Comparison of ENCODE assay signal across 12 cellular contexts in the genomic region with DNA sequence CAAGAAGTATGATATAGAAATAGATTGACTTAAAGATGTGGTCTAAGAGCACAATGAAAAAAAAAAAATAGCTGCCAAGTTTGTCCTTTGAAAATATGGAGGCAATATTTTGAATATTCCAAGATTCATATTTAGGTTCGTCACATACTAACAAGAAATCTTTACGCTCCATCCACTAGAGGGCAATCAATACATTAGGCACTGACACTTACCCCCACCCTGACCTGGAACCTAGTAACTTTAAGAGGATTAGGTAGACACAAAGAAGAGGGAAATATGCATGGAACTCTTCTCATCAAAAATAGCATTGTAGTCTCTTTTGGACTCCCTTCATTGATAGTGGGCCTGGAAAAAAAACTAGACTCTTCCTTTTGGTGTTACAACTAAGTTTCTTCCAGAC.
DNase-seq lines count a peak whose midpoint lies in the region; ATAC-seq and TF ChIP-seq lines count a peak whose summit lies in the region.
"Had no signal": no experiment of that assay in that cellular context is flagged by ENCODE, and none has a peak within 500 bp of the region (broad histone marks: within the 10 kb centered on the region; RNA-seq: fewer than 3 reads in every experiment).

No MANE protein-coding gene starts in this region.

- H3K9me3 ChIP-seq in SK-N-MC (ENCODE audit: low read depth, low read length) = no peaks in the 10 kb centered on the region
- H3K9me3 ChIP-seq in right lobe of liver = no peaks in the 10 kb centered on the region
- no peaks in the 10 kb centered on the region for H3K9me3 ChIP-seq in body of pancreas
- H3K9me3 ChIP-seq: ovary had no signal

- intact Hi-C loops in right lobe of liver (cut with DNase I) (no loop called here), body of pancreas (cut with DNase I) (no loop called here)

- TF ChIP-seq POLR2A in right lobe of liver (IDR thresholded peaks at IDR 0.05) (no peak), body of pancreas (IDR thresholded peaks at IDR 0.05) (no peak)

- H3K36me3 ChIP-seq in SK-N-MC (ENCODE audit: insufficient read depth, low read length) (no peaks in the 10 kb centered on the region), right lobe of liver (no peaks in the 10 kb centered on the region), body of pancreas (replicated peaks in 1 of 2; ENCODE audit: insufficient read depth in 1 of 2, low read depth in 2 of 2) (no peaks in the 10 kb centered on the region)
- H3K36me3 ChIP-seq: brain microvascular endothelial cell, ovary had no signal

- no peak overlapping the region for H3K27ac ChIP-seq in SK-N-MC
- no peak overlapping the region for H3K27ac ChIP-seq in right lobe of liver
- H3K27ac ChIP-seq in body of pancreas = no peak overlapping the region
- H3K27ac ChIP-seq: brain microvascular endothelial cell, ovary had no signal

- H3K4me1 ChIP-seq in right lobe of liver (peaks cover 0 to 5% (median 0%) of the 10 kb centered on the region in 4 donors), body of pancreas (no peaks in the 10 kb centered on the region)

- H3K27me3 ChIP-seq in right lobe of liver (no peaks in the 10 kb centered on the region), body of pancreas (no peaks in the 10 kb centered on the region)
- H3K27me3 ChIP-seq: brain microvascular endothelial cell, ovary had no signal

- DNase-seq in GM10248 (ENCODE audit: extremely low spot score) (no peak), SK-N-MC (ENCODE audit: low read depth, low spot score) (peak; percentile 14), right lobe of liver (no peak), body of pancreas (no peak), NCI-H2029 treated with DMSO at 0.1 percent for 48 hours (lab: John Stamatoyannopoulos, UW) (no peak), NCI-H1436 (lab: John Stamatoyannopoulos, UW) (no peak)
- DNase-seq in Jurkat, Clone E6-1 (ENCODE audit: low read depth, low spot score) = peak; percentile 25
- DNase-seq: activated CD4-positive, alpha-beta T cell treated with anti-CD3 and anti-CD28 coated beads for 48 hours; brain microvascular endothelial cell; NCI-H1436 treated with DMSO at 0.1 percent for 48 hours; ovary had no signal

- no peak overlapping the region for H3K4me3 ChIP-seq in Jurkat, Clone E6-1 (ENCODE audit: low read length)
- H3K4me3 ChIP-seq in SK-N-MC (no peak overlapping the region), right lobe of liver (no peak overlapping the region), body of pancreas (no peak overlapping the region)
- H3K4me3 ChIP-seq: ovary had no signal

- TF ChIP-seq CTCF in GM10248 (IDR thresholded peaks at IDR 0.05; ENCODE audit: control extremely low read depth, extremely low read depth, low read depth, missing control alignments) (peak; percentile 6), right lobe of liver (IDR thresholded peaks at IDR 0.05) (peak; percentile 22 to 52 (median 51)), body of pancreas (IDR thresholded peaks at IDR 0.05) (peak in 2 of 7 experiments; percentile 21 to 28)

- ATAC-seq in right lobe of liver = peak; percentile 48 to 65 (median 58)
- ATAC-seq in body of pancreas = no peak
- ATAC-seq in HG03097 (IDR thresholded peaks at IDR 0.05; ENCODE audit: low FRiP score, unreplicated experiment) = no peak

- H3K9ac ChIP-seq in SK-N-MC (ENCODE audit: insufficient read length) = no peak overlapping the region

- POLR2A ChIA-PET in GM10248 (lab: Yijun Ruan, JAX) = no interaction called here

- 12% methylated on average over 2 of the region's 2 CpGs for WGBS in right lobe of liver (ENCODE audit: insufficient coverage, low coverage, low lambda C conversion rate, missing lambda C conversion rate)
- 24 to 29% methylated on average over 2 of the region's 2 CpGs for WGBS in body of pancreas, 2 donors

- CTCF ChIA-PET in GM10248 (lab: Yijun Ruan, JAX) = no interaction called here

Comparison
In these comparisons a context has a peak if more than half of its experiments do, and no peak if none do; other contexts are left out.
1. DNase-seq: peak in Jurkat, Clone E6-1 (single experiment) and SK-N-MC (single experiment); none in GM10248 (single experiment), right lobe of liver (0 of 3), body of pancreas (0 of 4), NCI-H2029 treated with DMSO at 0.1 percent for 48 hours (single experiment) and NCI-H1436 (single experiment).
2. ATAC-seq: peak in right lobe of liver (4 of 4); none in body of pancreas (single experiment) and HG03097 (single experiment).